Comparison of ENCODE assay signal across 9 cellular contexts in genomic region chr3:37492977-37493471, GRCh38. TPM values are rescaled to one million over a fixed set of nuclear protein-coding genes. Genes with fewer than 3 reads are reported as not detected.
DNase-seq lines count a peak whose midpoint lies in the region; ATAC-seq and TF ChIP-seq lines count a peak whose summit lies in the region.
"Had no signal": no experiment of that assay in that cellular context is flagged by ENCODE, and none has a peak within 500 bp of the region (broad histone marks: within the 10 kb centered on the region; RNA-seq: fewer than 3 reads in every experiment).

No MANE protein-coding gene starts in this region.

- H3K4me3 Mint-ChIP-seq in activated naive CD8-positive, alpha-beta T cell treated with anti-CD3 and anti-CD28 coated beads for 36 hours = no peak overlapping the region
- H3K4me3 Mint-ChIP-seq in HFFc6 = no peak overlapping the region

- no peaks in the 10 kb centered on the region for H3K36me3 Mint-ChIP-seq in activated naive CD8-positive, alpha-beta T cell treated with anti-CD3 and anti-CD28 coated beads for 36 hours
- H3K36me3 Mint-ChIP-seq in HFFc6 (ENCODE audit: low read depth) = no peaks in the 10 kb centered on the region

- DNase-seq in AG20443 (ENCODE audit: low spot score) (peak; percentile 64), left lung (no peak), HFFc6 (no peak), Ammon's horn (ENCODE audit: low spot score) (no peak)
- peak; percentile 26 for DNase-seq in Jurkat, Clone E6-1 (ENCODE audit: low read depth, low spot score)
- DNase-seq in activated naive CD8-positive, alpha-beta T cell treated with anti-CD3 and anti-CD28 coated beads for 36 hours = peak; percentile 11
- DNase-seq: DMS 273 treated with DMSO at 0.1 percent for 48 hours had no signal

- peaks cover 8% of the 10 kb centered on the region for H3K27me3 Mint-ChIP-seq in activated naive CD8-positive, alpha-beta T cell treated with anti-CD3 and anti-CD28 coated beads for 36 hours
- H3K27me3 Mint-ChIP-seq in HFFc6 (ENCODE audit: insufficient read depth) = peaks cover 7% of the 10 kb centered on the region

- H3K27ac Mint-ChIP-seq in activated naive CD8-positive, alpha-beta T cell treated with anti-CD3 and anti-CD28 coated beads for 36 hours = peak overlapping the region; percentile 34
- no peak overlapping the region for H3K27ac Mint-ChIP-seq in HFFc6

- H3K4me1 Mint-ChIP-seq in activated naive CD8-positive, alpha-beta T cell treated with anti-CD3 and anti-CD28 coated beads for 36 hours = peaks cover 8% of the 10 kb centered on the region
- no peaks in the 10 kb centered on the region for H3K4me1 Mint-ChIP-seq in HFFc6 (ENCODE audit: low read depth)

- no peaks in the 10 kb centered on the region for H3K36me3 ChIP-seq in left lung

- H3K9me3 Mint-ChIP-seq in activated naive CD8-positive, alpha-beta T cell treated with anti-CD3 and anti-CD28 coated beads for 36 hours = peaks cover 7% of the 10 kb centered on the region
- no peaks in the 10 kb centered on the region for H3K9me3 Mint-ChIP-seq in HFFc6

- H3K4me3 ChIP-seq in Jurkat, Clone E6-1 (ENCODE audit: low read length) = no peak overlapping the region
- no peak overlapping the region for H3K4me3 ChIP-seq in left lung

- peak overlapping the region; percentile 27 to 68 for H3K27ac ChIP-seq in left lung

- H3K27me3 ChIP-seq in left lung = no peaks in the 10 kb centered on the region

- peak; percentile 91 for ATAC-seq in left lung
- no peak for ATAC-seq in HG03520 (IDR thresholded peaks at IDR 0.05; ENCODE audit: unreplicated experiment)
- ATAC-seq in GM21360 (IDR thresholded peaks at IDR 0.05; ENCODE audit: unreplicated experiment) = no peak

- intact Hi-C loops in left lung (cut with DNase I) = no loop called here

- peaks cover 18 to 32% of the 10 kb centered on the region in 2 donors for H3K4me1 ChIP-seq in left lung

- TF ChIP-seq CTCF in left lung (IDR thresholded peaks at IDR 0.05) (no peak), HFFc6 (IDR thresholded peaks at IDR 0.05) (no peak)

- no peaks in the 10 kb centered on the region for H3K9me3 ChIP-seq in left lung

RNA-seq across cellular contexts. Expression of gene ITGA9, which starts 41.1 kb away (rescaled TPM):
- not detected for polyA plus RNA-seq in Jurkat, Clone E6-1 (2012; ENCODE audit: insufficient read depth, insufficient read length)
- under 1 TPM; 0.04 to 0.32 TPM for total RNA-seq in activated naive CD8-positive, alpha-beta T cell treated with anti-CD3 and anti-CD28 coated beads for 36 hours
- 10 to 100 TPM; 22.8 to 40.5 TPM for total RNA-seq in left lung
- total RNA-seq in HFFc6 (2021; fragmentation: NEBNext Ultra II Directional; extraction: Animal tissue kit (Norgen Biotek cat#: 25700)) = not detected

Comparison
In these comparisons a context has a peak if more than half of its experiments do, and no peak if none do; other contexts are left out.
1. DNase-seq: peak in AG20443 (single experiment), Jurkat, Clone E6-1 (single experiment) and activated naive CD8-positive, alpha-beta T cell treated with anti-CD3 and anti-CD28 coated beads for 36 hours (single experiment); none in left lung (0 of 2), HFFc6 (single experiment) and Ammon's horn (single experiment).
2. RNA of gene ITGA9, which starts 41.1 kb away (total RNA-seq): 22.8 to 40.5 TPM in left lung; 0.04 to 0.32 TPM in activated naive CD8-positive, alpha-beta T cell treated with anti-CD3 and anti-CD28 coated beads for 36 hours and not detected in HFFc6; every median in the first group is over 10 times any median in the second.